Comparison of ENCODE assay signal across 11 cellular contexts in the genomic region with DNA sequence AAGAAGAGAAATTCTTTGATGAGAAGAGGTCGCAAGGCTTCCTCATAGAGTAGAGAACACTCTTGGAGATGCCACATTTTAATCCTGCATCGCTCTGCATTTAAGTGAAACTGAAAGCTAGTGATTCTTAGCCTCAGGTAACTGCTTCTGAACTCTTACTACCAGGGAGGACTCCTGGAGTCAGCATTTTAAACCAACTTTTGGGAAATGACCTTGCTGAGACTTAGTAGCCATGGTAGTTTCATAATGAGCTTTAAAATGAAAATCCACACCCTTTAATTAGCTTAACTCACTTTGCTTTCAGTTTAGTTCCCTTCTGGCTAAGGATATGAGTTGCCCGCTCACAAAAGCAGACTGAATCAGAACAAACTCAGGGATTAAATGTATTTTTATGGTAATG.
DNase-seq lines count a peak whose midpoint lies in the region; ATAC-seq, FAIRE-seq and TF ChIP-seq lines count a peak whose summit lies in the region.
"Had no signal": no experiment of that assay in that cellular context is flagged by ENCODE, and none has a peak within 500 bp of the region (broad histone marks: within the 10 kb centered on the region; RNA-seq: fewer than 3 reads in every experiment).

No MANE protein-coding gene starts in this region.

- H2AFZ ChIP-seq in IMR-90 (replicated peaks; ENCODE audit: low read length, poor library complexity) (no peak overlapping the region), GM12878 (ENCODE audit: control insufficient read depth, low read depth, low read length) (peak overlapping the region; percentile 51)

- H4K20me1 ChIP-seq in IMR-90 (ENCODE audit: insufficient read depth, low read length), result no peaks in the 10 kb centered on the region
- no peaks in the 10 kb centered on the region for H4K20me1 ChIP-seq in GM12878 (ENCODE audit: control insufficient read depth, insufficient read depth)

- BruUV-seq in IMR-90 (replicated peaks; lab: Mats Ljungman, UMichigan) (no TSS peak), GM12878 (replicated peaks; lab: Mats Ljungman, UMichigan) (no TSS peak)

- H3K9ac ChIP-seq in IMR-90 (ENCODE audit: low read depth, low read length) (no peak overlapping the region), GM12878 (ENCODE audit: control insufficient read depth, insufficient read depth, low read length) (no peak overlapping the region; the same call in 1 of the 2 replicates)

- H3K18ac ChIP-seq in IMR-90 (ENCODE audit: low read depth, low read length), result no peak overlapping the region

- no peak overlapping the region for H3K4me3 ChIP-seq in IMR-90 (ENCODE audit: insufficient read depth, low read depth, low read length)
- H3K4me3 ChIP-seq in GM12878, result no peak overlapping the region

- TF ChIP-seq POLR2A in IMR-90 (IDR thresholded peaks at IDR 0.05; ENCODE audit: low read depth, low read length), result no peak
- no peak for TF ChIP-seq POLR2A in GM12878 (IDR thresholded peaks at IDR 0.05; ENCODE audit: low read depth, low read length)

- no peak for TF ChIP-seq RAD21 in IMR-90 (IDR thresholded peaks at IDR 0.05; ENCODE audit: low read length)
- no peak for TF ChIP-seq RAD21 in GM12878 (IDR thresholded peaks at IDR 0.05; ENCODE audit: insufficient read depth, low read depth, low read length)

- no peak overlapping the region for H2BK5ac ChIP-seq in IMR-90 (ENCODE audit: low read depth, low read length, poor library complexity, severe bottlenecking)

- H2BK15ac ChIP-seq in IMR-90 (ENCODE audit: low read depth, low read length), result no peak overlapping the region

- H3K27ac ChIP-seq in IMR-90 (ENCODE audit: insufficient read depth, low read length), result no peak overlapping the region
- H3K27ac ChIP-seq in GM12878 (ENCODE audit: control insufficient read depth, insufficient read depth), result peak overlapping the region; percentile 59

- no peak overlapping the region for H3K56ac ChIP-seq in IMR-90 (ENCODE audit: extremely low read depth, insufficient read depth, low read length)

- no peaks in the 10 kb centered on the region for H3K4me1 ChIP-seq in IMR-90 (ENCODE audit: control insufficient read depth, insufficient read depth, low read length)
- peaks cover 29% of the 10 kb centered on the region for H3K4me1 ChIP-seq in GM12878 (ENCODE audit: control insufficient read depth, insufficient read depth, low read length)

- H4K5ac ChIP-seq in IMR-90 (ENCODE audit: low read depth, low read length), result no peak overlapping the region

- H2AK5ac ChIP-seq in IMR-90 (ENCODE audit: low read depth, low read length), result no peak overlapping the region

- no CpG with 5 or more reads among the region's 3 CpGs for WGBS in IMR-90 (ENCODE audit: extremely low coverage in 2 of 2, insufficient read length in 1 of 2), 2 experiments
- 28% methylated on average over 3 of the region's 3 CpGs for WGBS in GM12878 (ENCODE audit: insufficient coverage, insufficient replicate concordance, low lambda C conversion rate, missing lambda C conversion rate)

- H3K4ac ChIP-seq in IMR-90 (ENCODE audit: low read depth, low read length), result no peak overlapping the region

- ATAC-seq in GM19468 (IDR thresholded peaks at IDR 0.05; ENCODE audit: extremely low read depth, unreplicated experiment) (peak; percentile 21), IMR-90 (ENCODE audit: low read depth) (no peak), GM12878 (peak; percentile 76), Right ventricle myocardium superior (ENCODE audit: poor library complexity) (no peak)

- H3K4me2 ChIP-seq in IMR-90 (ENCODE audit: low read depth, low read length), result peak overlapping the region; percentile 40; the same call in 1 of the 2 replicates
- peak overlapping the region; percentile 68 for H3K4me2 ChIP-seq in GM12878 (ENCODE audit: control insufficient read depth, insufficient read depth)

- no peak overlapping the region for H2AK9ac ChIP-seq in IMR-90 (replicated peaks; ENCODE audit: low read depth, low read length, poor library complexity)

- no peaks in the 10 kb centered on the region for H3K9me1 ChIP-seq in IMR-90 (ENCODE audit: insufficient read depth, low read length)

- intact Hi-C loops in IMR-90 (cut with micrococcal nuclease), result no loop called here
- intact Hi-C loops in GM12878 (cut with micrococcal nuclease; ENCODE audit: unreplicated experiment), result no loop called here
- intact Hi-C loops in Right ventricle myocardium superior (cut with DNase I), result no loop called here

- H3K14ac ChIP-seq in IMR-90 (replicated peaks; ENCODE audit: low read depth, low read length), result no peak overlapping the region

- no peak overlapping the region for H4K91ac ChIP-seq in IMR-90 (ENCODE audit: insufficient read depth, low read depth, low read length)

- H3K23ac ChIP-seq in IMR-90 (ENCODE audit: low read depth, low read length), result no peak overlapping the region

- no peak overlapping the region for H2BK20ac ChIP-seq in IMR-90 (ENCODE audit: low read depth, low read length)

- peak; percentile 31 for FAIRE-seq in GM12878 (lab: Jason Lieb, UNC)
- FAIRE-seq: islet of Langerhans had no signal

- no peak for TF ChIP-seq EP300 in GM12878 (IDR thresholded peaks at IDR 0.05; ENCODE audit: borderline replicate concordance in 1 of 2, control insufficient read depth in 1 of 2, low read depth in 2 of 2, low read length in 2 of 2)

- SMC1A ChIA-PET in GM12878 (lab: Charles Lee; ENCODE audit: uncharacterized antibody, unreplicated experiment), result interaction anchor here (0.7 to 1.9 kb wide), 10 partner anchors 9 to 70 kb away, joined by 3 to 8 read pairs (median 6); no protein-coding TSS in a partner anchor

- no peaks in the 10 kb centered on the region for H3K79me1 ChIP-seq in IMR-90 (ENCODE audit: low read depth in 1 of 2, low read length in 2 of 2)

- no peaks in the 10 kb centered on the region for H3K9me3 ChIP-seq in IMR-90 (ENCODE audit: control insufficient read depth, insufficient read depth, low read length)
- no peaks in the 10 kb centered on the region; the same call in 2 of the 3 replicates for H3K9me3 ChIP-seq in GM12878 (replicated peaks; ENCODE audit: control insufficient read depth, insufficient read depth, low read length)

- TF ChIP-seq CTCF in IMR-90 (conservative IDR thresholded peaks at IDR 0.05; ENCODE audit: low read depth, low read length), result no peak
- no peak for TF ChIP-seq CTCF in GM12878 (IDR thresholded peaks at IDR 0.05 in 2 of 3, conservative IDR thresholded peaks at IDR 0.05 in 1 of 3; ENCODE audit: control insufficient read depth in 2 of 3, extremely low read depth in 1 of 3, insufficient read depth in 1 of 3, low read depth in 3 of 3, low read length in 3 of 3)

- no peaks in the 10 kb centered on the region for H3K27me3 ChIP-seq in IMR-90 (ENCODE audit: control insufficient read depth, insufficient read depth, low read length)
- no peaks in the 10 kb centered on the region for H3K27me3 ChIP-seq in GM12878 (replicated peaks in 1 of 2; ENCODE audit: control insufficient read depth in 2 of 2, insufficient read depth in 2 of 2, low read length in 1 of 2)

- H2BK120ac ChIP-seq in IMR-90 (ENCODE audit: low read depth, low read length), result no peak overlapping the region

- CTCF ChIA-PET in IMR-90 (lab: Yijun Ruan, JAX) (interaction anchor here (0.9 kb wide), 2 partner anchors 9 to 10 kb away, joined by 3 read pairs; no protein-coding TSS in a partner anchor), GM12878 (lab: Yijun Ruan, JAX) (interaction anchor here (1.0 to 1.3 kb wide), 3 partner anchors 22 to 370 kb away, joined by 4 to 5 read pairs (median 4); no protein-coding TSS in a partner anchor)

- H3K36me3 ChIP-seq in IMR-90 (ENCODE audit: control insufficient read depth, insufficient read depth, low read length) (no peaks in the 10 kb centered on the region), GM12878 (ENCODE audit: control insufficient read depth in 2 of 2, insufficient read depth in 2 of 2, low read length in 1 of 2) (peaks cover 0 to 1% of the 10 kb centered on the region in 2 experiments; a peak in 1 of 4 replicates)

- H3K79me2 ChIP-seq in GM12878 (ENCODE audit: control insufficient read depth, insufficient read depth, low read length), result peaks cover 11% of the 10 kb centered on the region

- in situ Hi-C loops in IMR-90 (cut with MboI; ENCODE audit: low sequenced_read_pairs) (no loop called here), GM12878 (cut with MboI) (no loop called here)

- DNase-seq in IMR-90 (no peak), GM12878 (ENCODE audit: low read depth, low spot score) (peak; percentile 30), renal cortical epithelial cell (ENCODE audit: low read depth) (peak; percentile 62), Right ventricle myocardium superior (no peak)
- no peak for DNase-seq in stimulated activated CD4-positive, alpha-beta T cell treated with anti-CD3 and anti-CD28 coated beads, Interleukin-2, amount 100 ng/mL, for 24 hours
- no peak for DNase-seq in NK-92 treated with Interleukin-12 subunit alpha and Interleukin-12 subunit beta, amount 100 ng/mL, for 24 hours (lab: John Stamatoyannopoulos, UW)
- DNase-seq: activated effector memory CD4-positive, alpha-beta T cell treated with anti-CD3 and anti-CD28 coated beads, Interleukin-2, amount 50 U/mL, for 16 hours; NCI-H2171 treated with DMSO at 0.1 percent for 48 hours; SW 1271 had no signal

- RAD21 ChIA-PET in GM12878 (lab: Charles Lee; ENCODE audit: unreplicated experiment), result interaction anchor here (0.6 to 1.8 kb wide), 8 partner anchors 10 to 77 kb away, joined by 3 to 7 read pairs (median 4); no protein-coding TSS in a partner anchor

- POLR2A ChIA-PET in IMR-90 (lab: Charles Lee; ENCODE audit: unreplicated experiment), result no interaction called here
- POLR2A ChIA-PET in GM12878 (lab: Charles Lee), result interaction anchor here (0.7 kb wide), 1 partner anchor 69 kb away, joined by 3 read pairs; no protein-coding TSS in a partner anchor

- no peak overlapping the region for H4K8ac ChIP-seq in IMR-90 (ENCODE audit: low read depth in 2 of 2, low read length in 2 of 2)

- dilution Hi-C loops in IMR-90 (cut with HindIII; ENCODE audit: low sequenced_read_pairs, unreplicated experiment), result no loop called here

TF ChIP-seq in IMR-90, 13 proteins besides CTCF, POLR2A, EP300 and RAD21 (continues in another document):
- TF ChIP-seq RFX5 (IDR thresholded peaks at IDR 0.05; ENCODE audit: low read depth, low read length) (no peak), NFE2L2 (IDR thresholded peaks at IDR 0.05; ENCODE audit: low read depth, low read length) (no peak)

TF ChIP-seq in GM12878, 131 proteins besides CTCF, POLR2A, EP300 and RAD21:
- TF ChIP-seq MTA3 (IDR thresholded peaks at IDR 0.05; ENCODE audit: borderline replicate concordance, low read length) (no peak), MTA2 (IDR thresholded peaks at IDR 0.05; ENCODE audit: low read depth) (peak; percentile 68)

Comparison
In these comparisons a context has a peak if more than half of its experiments do, and no peak if none do; other contexts are left out.
1. ATAC-seq: peak in GM19468 (single experiment) and GM12878 (single experiment); none in IMR-90 (single experiment) and Right ventricle myocardium superior (single experiment).
2. DNase-seq: peak in GM12878 (single experiment) and renal cortical epithelial cell (single experiment); none in IMR-90 (single experiment), stimulated activated CD4-positive, alpha-beta T cell treated with anti-CD3 and anti-CD28 coated beads, Interleukin-2, amount 100 ng/mL, for 24 hours (0 of 2), Right ventricle myocardium superior (single experiment) and NK-92 treated with Interleukin-12 subunit alpha and Interleukin-12 subunit beta, amount 100 ng/mL, for 24 hours (single experiment).